ENCODE assay signal across 16 cellular contexts in the genomic region with DNA sequence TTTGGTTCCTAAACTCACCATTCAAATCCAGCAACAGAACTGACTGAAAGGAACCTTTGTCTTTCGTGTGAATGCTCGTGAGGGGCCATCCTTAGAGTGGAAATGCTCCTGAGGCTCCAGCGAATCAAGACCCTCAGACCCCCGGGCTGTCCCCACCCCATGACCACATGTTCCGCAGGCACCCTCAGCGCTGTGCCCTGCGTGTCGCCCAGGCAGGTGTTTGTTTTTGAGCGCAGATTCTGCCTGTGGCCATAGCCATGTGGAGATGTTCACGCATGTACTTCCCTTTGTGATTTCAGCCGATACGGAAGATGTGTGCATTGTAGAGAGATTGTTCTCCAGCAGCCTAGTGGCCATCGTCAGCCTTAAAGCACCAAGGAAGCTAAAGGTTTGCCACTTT. TPM values are rescaled to one million over a fixed set of nuclear protein-coding genes. Genes with fewer than 3 reads are reported as not detected.
DNase-seq lines count a peak whose midpoint lies in the region; ATAC-seq and TF ChIP-seq lines count a peak whose summit lies in the region.
"Had no signal": no experiment of that assay in that cellular context is flagged by ENCODE, and none has a peak within 500 bp of the region (broad histone marks: within the 10 kb centered on the region; RNA-seq: fewer than 3 reads in every experiment).

No MANE protein-coding gene starts in this region.

- TF ChIP-seq CTCF in Peyer's patch (IDR thresholded peaks at IDR 0.05), result no peak

- no peak for TF ChIP-seq POLR2A in Peyer's patch (IDR thresholded peaks at IDR 0.05)

- H3K27ac ChIP-seq in Peyer's patch, result no peak overlapping the region
- H3K27ac ChIP-seq: 22Rv1 had no signal

- intact Hi-C loops in sciatic nerve (cut with DNase I), result no loop called here

- no peak for ATAC-seq in sciatic nerve
- ATAC-seq: CD8-positive, alpha-beta T cell had no signal

- no peaks in the 10 kb centered on the region for H3K9me3 ChIP-seq in Peyer's patch

- peaks cover 0 to 91% (median 0%) of the 10 kb centered on the region in 3 donors for H3K36me3 ChIP-seq in Peyer's patch

- DNase-seq in activated CD4-positive, CD25-positive, alpha-beta regulatory T cell treated with anti-CD3 and anti-CD28 coated beads, Interleukin-2, amount 50 U/mL, for 72 hours, result peak; percentile 24
- DNase-seq in activated CD4-positive, CD25-positive, alpha-beta regulatory T cell (lab: John Stamatoyannopoulos, UW), result no peak
- DNase-seq in Peyer's patch (peak in 2 of 3 donors; percentile 19 to 28), mesenteric fat pad (ENCODE audit: low spot score) (peak; percentile 75), sciatic nerve (ENCODE audit: low spot score) (peak; percentile 37), putamen (ENCODE audit: low spot score) (no peak), hypothalamus (lab: John Stamatoyannopoulos, UW) (no peak), NCI-H226 (no peak)
- DNase-seq: CD8-positive, alpha-beta T cell; COR-L47; DMS153; DMS79 treated with DMSO at 0.1 percent for 48 hours; EL; GOT3; H9 had no signal

- H3K27me3 ChIP-seq in Peyer's patch, result no peaks in the 10 kb centered on the region

- no peak overlapping the region for H3K4me3 ChIP-seq in Peyer's patch

- H3K4me1 ChIP-seq in Peyer's patch, result peaks cover 0 to 4% (median 1%) of the 10 kb centered on the region in 4 donors

RNA-seq across cellular contexts. Expression of a gene that starts 24.2 kb away (rescaled TPM):
- total RNA-seq in Peyer's patch (10 to 100 TPM; 45.7 to 67.7 (median 50.0) TPM), mesenteric fat pad (65.9 TPM), sciatic nerve (64.1 TPM)

Comparison
In these comparisons a context has a peak if more than half of its experiments do, and no peak if none do; other contexts are left out.
1. DNase-seq: peak in activated CD4-positive, CD25-positive, alpha-beta regulatory T cell treated with anti-CD3 and anti-CD28 coated beads, Interleukin-2, amount 50 U/mL, for 72 hours (single experiment), Peyer's patch (2 of 3), mesenteric fat pad (single experiment) and sciatic nerve (single experiment); none in activated CD4-positive, CD25-positive, alpha-beta regulatory T cell (0 of 4), putamen (single experiment), hypothalamus (0 of 51) and NCI-H226 (single experiment).